ENCODE assay signal across 16 cellular contexts in genomic region chr3:46293991-46294833, GRCh38. TPM values are rescaled to one million over a fixed set of nuclear protein-coding genes. Genes with fewer than 3 reads are reported as not detected.
DNase-seq lines count a peak whose midpoint lies in the region; ATAC-seq and TF ChIP-seq lines count a peak whose summit lies in the region.
"Had no signal": no experiment of that assay in that cellular context is flagged by ENCODE, and none has a peak within 500 bp of the region (broad histone marks: within the 10 kb centered on the region; RNA-seq: fewer than 3 reads in every experiment).

No MANE protein-coding gene starts in this region.

- no peaks in the 10 kb centered on the region for H3K27me3 ChIP-seq in esophagus squamous epithelium
- no peaks in the 10 kb centered on the region for H3K27me3 ChIP-seq in gastrocnemius medialis
- no peaks in the 10 kb centered on the region for H3K27me3 ChIP-seq in adrenal gland
- H3K27me3 ChIP-seq: gastroesophageal sphincter, pancreas had no signal

- TF ChIP-seq POLR2A in esophagus squamous epithelium (IDR thresholded peaks at IDR 0.05) (no peak), gastrocnemius medialis (IDR thresholded peaks at IDR 0.05) (no peak), adrenal gland (IDR thresholded peaks at IDR 0.05) (no peak)

- ATAC-seq in HG03045 (IDR thresholded peaks at IDR 0.05; ENCODE audit: unreplicated experiment) (peak; percentile 57), gastrocnemius medialis (no peak)
- ATAC-seq: gastroesophageal sphincter, left ventricle myocardium superior, pancreas had no signal

- H3K27ac ChIP-seq in esophagus squamous epithelium (no peak overlapping the region), gastrocnemius medialis (no peak overlapping the region), adrenal gland (no peak overlapping the region)
- H3K27ac ChIP-seq: gastroesophageal sphincter, pancreas had no signal

- H3K4me1 ChIP-seq in esophagus squamous epithelium (peaks cover 5 to 22% (median 8%) of the 10 kb centered on the region in 3 donors), gastrocnemius medialis (no peaks in the 10 kb centered on the region), adrenal gland (replicated peaks in 1 of 2) (no peaks in the 10 kb centered on the region)
- H3K4me1 ChIP-seq: gastroesophageal sphincter, pancreas had no signal

- peak overlapping the region; percentile 58 for H3K27ac Mint-ChIP-seq in activated T-helper 2 cell treated with anti-CD3 and anti-CD28 coated beads, Interferon-gamma antibody, Interleukin-2, Interleukin-4, amounts not matched to agents 10 μg/mL and 5 μg/mL and 100 μg/mL, durations not matched to agents 14 hours and 24 hours and 36 hours

- H3K9me3 Mint-ChIP-seq in activated T-helper 2 cell treated with anti-CD3 and anti-CD28 coated beads, Interferon-gamma antibody, Interleukin-2, Interleukin-4, amounts not matched to agents 10 μg/mL and 5 μg/mL and 100 μg/mL, durations not matched to agents 14 hours and 24 hours and 36 hours = no peaks in the 10 kb centered on the region

- H3K27me3 Mint-ChIP-seq in activated T-helper 2 cell treated with anti-CD3 and anti-CD28 coated beads, Interferon-gamma antibody, Interleukin-2, Interleukin-4, amounts not matched to agents 10 μg/mL and 5 μg/mL and 100 μg/mL, durations not matched to agents 14 hours and 24 hours and 36 hours (ENCODE audit: low read depth) = peaks cover 33% of the 10 kb centered on the region

- TF ChIP-seq CTCF in GM13977 (IDR thresholded peaks at IDR 0.05; ENCODE audit: extremely low read depth, insufficient read depth, missing control alignments) = no peak
- no peak for TF ChIP-seq CTCF in esophagus squamous epithelium (IDR thresholded peaks at IDR 0.05)
- no peak for TF ChIP-seq CTCF in gastrocnemius medialis (IDR thresholded peaks at IDR 0.05 in 4 of 5, conservative IDR thresholded peaks at IDR 0.05 in 1 of 5)
- no peak for TF ChIP-seq CTCF in adrenal gland (IDR thresholded peaks at IDR 0.05)

- peaks cover 66% of the 10 kb centered on the region for H3K4me1 Mint-ChIP-seq in activated T-helper 2 cell treated with anti-CD3 and anti-CD28 coated beads, Interferon-gamma antibody, Interleukin-2, Interleukin-4, amounts not matched to agents 10 μg/mL and 5 μg/mL and 100 μg/mL, durations not matched to agents 14 hours and 24 hours and 36 hours (ENCODE audit: low read depth)

- H3K4me3 ChIP-seq in esophagus squamous epithelium = no peak overlapping the region
- H3K4me3 ChIP-seq in gastrocnemius medialis = no peak overlapping the region
- no peak overlapping the region for H3K4me3 ChIP-seq in adrenal gland
- H3K4me3 ChIP-seq: gastroesophageal sphincter, pancreas had no signal

- H3K4me3 Mint-ChIP-seq in activated T-helper 2 cell treated with anti-CD3 and anti-CD28 coated beads, Interferon-gamma antibody, Interleukin-2, Interleukin-4, amounts not matched to agents 10 μg/mL and 5 μg/mL and 100 μg/mL, durations not matched to agents 14 hours and 24 hours and 36 hours (ENCODE audit: low read depth) = peak overlapping the region; percentile 17

- H3K9me3 ChIP-seq in esophagus squamous epithelium (no peaks in the 10 kb centered on the region), gastrocnemius medialis (no peaks in the 10 kb centered on the region), adrenal gland (replicated peaks in 1 of 3) (no peaks in the 10 kb centered on the region)
- H3K9me3 ChIP-seq: gastroesophageal sphincter, pancreas had no signal

- WGBS in esophagus squamous epithelium, 2 donors = 41 to 62% methylated on average over 3 of the region's 4 CpGs
- 53 to 78% (median 58%) methylated on average over 3 to 4 of the region's 4 CpGs for WGBS in adrenal gland, 4 donors

- peak; percentile 40 for DNase-seq in GM13977 (ENCODE audit: low spot score)
- no peak for DNase-seq in activated T-helper 2 cell treated with anti-CD3 and anti-CD28 coated beads, Interferon-gamma antibody, Interleukin-2, Interleukin-4, amounts not matched to agents 10 μg/mL and 5 μg/mL and 100 μg/mL, durations not matched to agents 14 hours and 24 hours and 36 hours (ENCODE audit: low spot score)
- peak; percentile 69 for DNase-seq in stimulated activated CD4-positive, alpha-beta T cell treated with anti-CD3 and anti-CD28 coated beads, Interleukin-4, amount 100 ng/mL, for 1 hour
- no peak for DNase-seq in esophagus squamous epithelium (lab: John Stamatoyannopoulos, UW)
- no peak for DNase-seq in gastrocnemius medialis
- no peak for DNase-seq in adrenal gland
- DNase-seq in effector CD8-positive, alpha-beta T cell (lab: John Stamatoyannopoulos, UW) = no peak
- DNase-seq: Calu3, cortex of kidney, Karpas-422, left ventricle myocardium superior, NCI-H510A, pancreas, SHP77 treated with DMSO at 0.1 percent for 48 hours had no signal

- intact Hi-C loops in activated T-helper 2 cell treated with anti-CD3 and anti-CD28 coated beads, Interferon-gamma antibody, Interleukin-2, Interleukin-4, amounts not matched to agents 10 μg/mL and 5 μg/mL and 100 μg/mL, durations not matched to agents 14 hours and 24 hours and 36 hours (cut with micrococcal nuclease) = loop anchor here (1.0 to 10.0 kb wide), 8 partner anchors 9 to 599 kb away; partner anchors contain the start of genes CCR5 and FYCO1
- intact Hi-C loops in esophagus squamous epithelium (cut with DNase I) = no loop called here
- intact Hi-C loops in gastrocnemius medialis (cut with DNase I; ENCODE audit: low total_unique reads) = no loop called here
- intact Hi-C loops in adrenal gland (cut with DNase I) = no loop called here

- H3K36me3 Mint-ChIP-seq in activated T-helper 2 cell treated with anti-CD3 and anti-CD28 coated beads, Interferon-gamma antibody, Interleukin-2, Interleukin-4, amounts not matched to agents 10 μg/mL and 5 μg/mL and 100 μg/mL, durations not matched to agents 14 hours and 24 hours and 36 hours (ENCODE audit: low read depth) = peaks cover 4% of the 10 kb centered on the region

- H3K36me3 ChIP-seq in esophagus squamous epithelium (no peaks in the 10 kb centered on the region), gastrocnemius medialis (no peaks in the 10 kb centered on the region), adrenal gland (replicated peaks in 1 of 2) (no peaks in the 10 kb centered on the region)
- H3K36me3 ChIP-seq: gastroesophageal sphincter, pancreas had no signal

- in situ Hi-C loops in GM13977 (cut with MboI; ENCODE audit: low pct_unique_long_range_greater_than_20kb, low sequenced_read_pairs, unreplicated experiment) = no loop called here
- in situ Hi-C loops in gastrocnemius medialis (cut with MboI; ENCODE audit: low sequenced_read_pairs in 4 of 4) = no loop called here

RNA-seq across cellular contexts. Expression of gene CCR3, which starts 52.0 kb away (rescaled TPM):
- total RNA-seq in activated T-helper 2 cell treated with anti-CD3 and anti-CD28 coated beads, Interferon-gamma antibody, Interleukin-2, Interleukin-4, amounts not matched to agents 10 μg/mL and 5 μg/mL and 100 μg/mL, durations not matched to agents 14 hours and 24 hours and 36 hours = not detected in 2 replicates
- total RNA-seq in esophagus squamous epithelium (not detected), gastrocnemius medialis (not detected), adrenal gland (not detected)
- polyA plus RNA-seq in adrenal gland = under 1 TPM in 1 of 3 donors, not detected in 2; 0.07 TPM
- total RNA-seq: gastroesophageal sphincter, left ventricle myocardium superior had no signal
- polyA plus RNA-seq: pancreas had no signal

RNA-seq across cellular contexts. Expression of gene CCR2, which starts 59.7 kb away (rescaled TPM):
- total RNA-seq in activated T-helper 2 cell treated with anti-CD3 and anti-CD28 coated beads, Interferon-gamma antibody, Interleukin-2, Interleukin-4, amounts not matched to agents 10 μg/mL and 5 μg/mL and 100 μg/mL, durations not matched to agents 14 hours and 24 hours and 36 hours = 1.1 TPM in 2 replicates
- total RNA-seq in esophagus squamous epithelium (1 to 10 TPM in 3 of 4 donors, under 1 TPM in 1; 0.40 to 6.0 (median 1.9) TPM), gastrocnemius medialis (1 to 10 TPM in 1 of 4 donors, under 1 TPM in 3; 0.15 to 1.4 (median 0.80) TPM), adrenal gland (1 to 10 TPM in 4 of 8 donors, under 1 TPM in 4; 0.30 to 5.6 (median 1.0) TPM)
- 1 to 10 TPM in 1 of 3 donors, under 1 TPM in 2; 0.57 to 1.6 (median 0.64) TPM for polyA plus RNA-seq in adrenal gland
- total RNA-seq: Calu3 had no signal

Comparison
In these comparisons a context has a peak if more than half of its experiments do, and no peak if none do; other contexts are left out.
1. DNase-seq: peak in GM13977 (single experiment) and stimulated activated CD4-positive, alpha-beta T cell treated with anti-CD3 and anti-CD28 coated beads, Interleukin-4, amount 100 ng/mL, for 1 hour (single experiment); none in activated T-helper 2 cell treated with anti-CD3 and anti-CD28 coated beads, Interferon-gamma antibody, Interleukin-2, Interleukin-4, amounts not matched to agents 10 μg/mL and 5 μg/mL and 100 μg/mL, durations not matched to agents 14 hours and 24 hours and 36 hours (single experiment), esophagus squamous epithelium (single experiment), gastrocnemius medialis (0 of 2), adrenal gland (0 of 7) and effector CD8-positive, alpha-beta T cell (single experiment).